Comparison of ENCODE assay signal across 1 cellular context in the genomic region with DNA sequence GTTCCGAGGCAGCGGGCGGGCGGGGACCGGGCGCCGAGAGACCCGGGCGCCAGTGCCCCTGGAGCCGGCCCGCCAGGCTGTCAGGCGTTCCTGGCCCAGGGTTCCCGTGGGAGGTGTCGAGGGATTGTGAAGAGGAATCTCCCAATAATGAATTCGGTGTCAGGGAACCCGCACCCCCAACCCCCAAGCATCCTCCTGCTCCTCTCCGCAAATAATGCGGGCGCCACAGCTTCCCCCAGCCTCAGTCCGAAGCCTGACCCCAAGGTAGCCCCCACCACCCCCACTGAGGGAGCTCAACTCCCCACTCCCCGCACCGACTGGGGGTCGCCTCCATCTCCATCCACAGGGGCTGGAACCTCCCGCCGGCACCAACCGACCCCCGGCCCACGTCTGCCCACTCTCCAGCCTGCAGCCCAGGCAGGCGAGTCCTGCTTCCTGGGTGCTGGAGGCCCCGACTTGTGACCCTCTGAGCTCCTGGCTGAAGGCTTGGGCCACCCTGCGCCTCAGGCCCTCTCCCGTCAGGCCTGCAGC.
TF ChIP-seq lines count a peak whose summit lies in the region.

No MANE protein-coding gene starts in this region.

TF ChIP-seq in WTC11, 78 proteins besides CTCF, POLR2A, EP300 and RAD21 (continued from another document):
- TF ChIP-seq, protein P1, sequence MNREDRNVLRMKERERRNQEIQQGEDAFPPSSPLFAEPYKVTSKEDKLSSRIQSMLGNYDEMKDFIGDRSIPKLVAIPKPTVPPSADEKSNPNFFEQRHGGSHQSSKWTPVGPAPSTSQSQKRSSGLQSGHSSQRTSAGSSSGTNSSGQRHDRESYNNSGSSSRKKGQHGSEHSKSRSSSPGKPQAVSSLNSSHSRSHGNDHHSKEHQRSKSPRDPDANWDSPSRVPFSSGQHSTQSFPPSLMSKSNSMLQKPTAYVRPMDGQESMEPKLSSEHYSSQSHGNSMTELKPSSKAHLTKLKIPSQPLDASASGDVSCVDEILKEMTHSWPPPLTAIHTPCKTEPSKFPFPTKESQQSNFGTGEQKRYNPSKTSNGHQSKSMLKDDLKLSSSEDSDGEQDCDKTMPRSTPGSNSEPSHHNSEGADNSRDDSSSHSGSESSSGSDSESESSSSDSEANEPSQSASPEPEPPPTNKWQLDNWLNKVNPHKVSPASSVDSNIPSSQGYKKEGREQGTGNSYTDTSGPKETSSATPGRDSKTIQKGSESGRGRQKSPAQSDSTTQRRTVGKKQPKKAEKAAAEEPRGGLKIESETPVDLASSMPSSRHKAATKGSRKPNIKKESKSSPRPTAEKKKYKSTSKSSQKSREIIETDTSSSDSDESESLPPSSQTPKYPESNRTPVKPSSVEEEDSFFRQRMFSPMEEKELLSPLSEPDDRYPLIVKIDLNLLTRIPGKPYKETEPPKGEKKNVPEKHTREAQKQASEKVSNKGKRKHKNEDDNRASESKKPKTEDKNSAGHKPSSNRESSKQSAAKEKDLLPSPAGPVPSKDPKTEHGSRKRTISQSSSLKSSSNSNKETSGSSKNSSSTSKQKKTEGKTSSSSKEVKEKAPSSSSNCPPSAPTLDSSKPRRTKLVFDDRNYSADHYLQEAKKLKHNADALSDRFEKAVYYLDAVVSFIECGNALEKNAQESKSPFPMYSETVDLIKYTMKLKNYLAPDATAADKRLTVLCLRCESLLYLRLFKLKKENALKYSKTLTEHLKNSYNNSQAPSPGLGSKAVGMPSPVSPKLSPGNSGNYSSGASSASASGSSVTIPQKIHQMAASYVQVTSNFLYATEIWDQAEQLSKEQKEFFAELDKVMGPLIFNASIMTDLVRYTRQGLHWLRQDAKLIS (CRISPR knock-in tag; IDR thresholded peaks at IDR 0.05; ENCODE audit: borderline replicate concordance) = no peak
